Comparison of ENCODE assay signal across 31 cellular contexts in genomic region chr1:235860829-235861228, GRCh38.
"Had no signal": no experiment of that assay in that cellular context is flagged by ENCODE, and none has a peak within 500 bp of the region (broad histone marks: within the 10 kb centered on the region; RNA-seq: fewer than 3 reads in every experiment).

No MANE protein-coding gene starts in this region.

- H3K27ac ChIP-seq: adrenal gland, body of pancreas, epithelial cell of prostate, esophagus squamous epithelium, gastroesophageal sphincter, heart right ventricle had no signal

- H3K36me3 ChIP-seq: adrenal gland, esophagus squamous epithelium, gastroesophageal sphincter, heart right ventricle had no signal

- DNase-seq: activated CD4-positive, alpha-beta memory T cell treated with anti-CD3 and anti-CD28 coated beads for 36 hours; activated CD4-positive, alpha-beta T cell treated with anti-CD3 and anti-CD28 coated beads for 36 hours; activated CD4-positive, alpha-beta T cell treated with anti-CD3 and anti-CD28 coated beads, Interleukin-2, amount 10 ng/mL, durations not matched to agents 24 days and 14 days; activated CD4-positive, CD25-positive, alpha-beta regulatory T cell; activated CD4-positive, CD25-positive, alpha-beta regulatory T cell treated with anti-CD3 and anti-CD28 coated beads, Interleukin-2, amount 50 U/mL, for 72 hours; activated CD8-positive, alpha-beta memory T cell treated with anti-CD3 and anti-CD28 coated beads, Interleukin-2, amount 10 ng/mL, durations not matched to agents 7 days and 5 days; activated CD8-positive, alpha-beta memory T cell treated with anti-CD3 and anti-CD28 coated beads, Interleukin-2, amount 50 U/mL, for 4 hours; activated CD8-positive, alpha-beta T cell treated with anti-CD3 and anti-CD28 coated beads, Interleukin-2, amount 10 ng/mL, durations not matched to agents 7 days and 5 days; activated effector memory CD4-positive, alpha-beta T cell treated with anti-CD3 and anti-CD28 coated beads, Interleukin-2, amount 50 U/mL, for 16 hours; activated naive CD4-positive, alpha-beta T cell treated with anti-CD3 and anti-CD28 coated beads for 36 hours; activated naive CD8-positive, alpha-beta T cell treated with anti-CD3 and anti-CD28 coated beads for 36 hours; activated naive CD8-positive, alpha-beta T cell treated with anti-CD3 and anti-CD28 coated beads, Interleukin-2, amount 50 U/mL, for 24 hours; activated T-cell treated with anti-CD3 and anti-CD28 coated beads, Interleukin-2, amount 50 U/mL, for 1 hour; activated T-cell treated with anti-CD3 and anti-CD28 coated beads, Interleukin-2, amount 50 U/mL, for 48 hours; adrenal gland; amygdala; aorta; body of pancreas; caudate nucleus; cortex of kidney; dermis blood vessel endothelial cell; effector CD4-positive, alpha-beta T cell; effector memory CD8-positive, alpha-beta T cell; esophagus squamous epithelium; foreskin melanocyte; heart right ventricle; T1000 had no signal

- ATAC-seq: activated CD4-positive, alpha-beta T cell treated with anti-CD3 and anti-CD28 coated beads for 36 hours; activated CD8-positive, alpha-beta memory T cell treated with anti-CD3 and anti-CD28 coated beads, Interleukin-2, amount 10 ng/mL, durations not matched to agents 7 days and 5 days; activated CD8-positive, alpha-beta T cell treated with anti-CD3 and anti-CD28 coated beads, Interleukin-2, amount 10 ng/mL, durations not matched to agents 7 days and 5 days; activated naive CD8-positive, alpha-beta T cell treated with anti-CD3 and anti-CD28 coated beads, Interleukin-2, amount 50 U/mL, for 24 hours; body of pancreas; effector memory CD8-positive, alpha-beta T cell; gastroesophageal sphincter; heart right ventricle had no signal

- H3K9me3 ChIP-seq: adrenal gland, body of pancreas, esophagus squamous epithelium, gastroesophageal sphincter, heart right ventricle had no signal

- H3K4me3 ChIP-seq: adrenal gland, body of pancreas, esophagus squamous epithelium, gastroesophageal sphincter, heart right ventricle had no signal

- H3K27me3 ChIP-seq: adrenal gland, body of pancreas, esophagus squamous epithelium, gastroesophageal sphincter, heart right ventricle had no signal

- FAIRE-seq: colon, endothelial cell of umbilical vein had no signal
